ENCODE assay signal across 10 cellular contexts in the genomic region with DNA sequence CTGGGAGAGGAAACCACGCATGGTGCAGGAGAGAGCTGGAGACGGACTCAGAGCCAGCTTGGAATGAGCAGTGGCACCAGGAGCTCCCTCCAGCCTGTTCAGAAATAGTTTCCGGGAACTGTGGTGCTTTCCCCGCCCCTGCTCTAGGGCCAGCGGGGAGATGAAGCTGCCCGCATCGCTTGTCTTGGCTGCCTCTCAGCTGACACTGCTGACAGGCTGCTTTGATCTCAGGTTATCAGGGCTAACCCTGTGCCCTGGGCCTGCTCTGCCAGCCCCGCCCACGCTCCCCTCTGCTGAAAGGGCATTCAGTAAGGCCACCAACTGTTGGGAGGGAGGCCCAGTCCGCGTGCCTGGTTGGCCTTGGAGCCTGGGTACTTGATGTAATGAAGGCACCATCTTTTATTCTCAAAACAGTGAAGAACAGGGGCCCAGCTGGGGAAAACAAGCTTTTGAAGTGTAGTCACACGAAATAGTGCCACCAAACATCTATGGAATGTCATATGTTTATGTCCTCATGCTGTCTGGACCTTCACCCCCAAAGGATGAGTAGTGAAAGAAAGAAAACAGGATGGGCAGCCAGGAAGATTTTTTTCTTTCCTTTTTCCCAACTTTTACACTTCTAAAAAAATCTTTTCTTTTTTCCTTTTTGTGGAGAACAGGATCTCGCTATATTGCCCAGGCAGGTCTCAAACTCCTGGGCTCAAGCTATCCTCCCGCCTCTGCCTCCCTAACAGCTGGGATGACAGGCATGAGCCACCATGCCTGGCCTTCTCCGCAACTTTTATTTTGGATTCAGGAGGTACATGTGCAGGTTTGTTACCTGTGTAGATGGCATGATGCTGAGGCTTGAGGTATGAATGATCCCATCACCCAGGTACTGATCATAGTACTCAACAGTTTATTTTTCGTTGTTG.
A peak's percentile ranks its signal among the peaks of the same experiment; 100 is the strongest.
DNase-seq lines count a peak whose midpoint lies in the region; ATAC-seq, FAIRE-seq and TF ChIP-seq lines count a peak whose summit lies in the region.
"Had no signal": no experiment of that assay in that cellular context is flagged by ENCODE, and none has a peak within 500 bp of the region (broad histone marks: within the 10 kb centered on the region; RNA-seq: fewer than 3 reads in every experiment).

No MANE protein-coding gene starts in this region.

- intact Hi-C loops in kidney (cut with DNase I) = no loop called here

- H3K4me3 ChIP-seq in astrocyte (ENCODE audit: insufficient read depth, low read depth, low read length) (no peak overlapping the region), kidney (ENCODE audit: low read length in 2 of 2) (no peak overlapping the region), skeletal muscle tissue (ENCODE audit: low read length in 3 of 3) (peak overlapping the region in 1 of 3 donors; percentile 35)

- H3K9ac ChIP-seq in astrocyte (ENCODE audit: low read length) (no peak overlapping the region), kidney (ENCODE audit: low read length in 2 of 2) (no peak overlapping the region), skeletal muscle tissue (ENCODE audit: low read depth in 1 of 3, low read length in 3 of 3) (no peak overlapping the region)

- H3K4me1 Mint-ChIP-seq in astrocyte (ENCODE audit: low read depth, unreplicated experiment) = peaks cover 3% of the 10 kb centered on the region
- H3K4me1 Mint-ChIP-seq in activated CD8-positive, alpha-beta memory T cell treated with anti-CD3 and anti-CD28 coated beads, Interleukin-2, amount 10 ng/mL, durations not matched to agents 7 days and 5 days = no peaks in the 10 kb centered on the region
- H3K4me1 Mint-ChIP-seq: naive thymus-derived CD8-positive, alpha-beta T cell had no signal

- no peak for TF ChIP-seq POLR2A in H54 (IDR thresholded peaks at IDR 0.05; ENCODE audit: low read depth, low read length)

- no peaks in the 10 kb centered on the region for H3K79me2 ChIP-seq in astrocyte (ENCODE audit: insufficient read depth, low read length)

- peak overlapping the region; percentile 43 for H2AFZ ChIP-seq in astrocyte (ENCODE audit: low read depth, low read length)

- ATAC-seq in GM21381 (IDR thresholded peaks at IDR 0.05; ENCODE audit: unreplicated experiment) (no peak), HG02798 (IDR thresholded peaks at IDR 0.05; ENCODE audit: poor library complexity, unreplicated experiment) (no peak)
- ATAC-seq in activated CD8-positive, alpha-beta memory T cell treated with anti-CD3 and anti-CD28 coated beads, Interleukin-2, amount 10 ng/mL, durations not matched to agents 7 days and 5 days = no peak
- ATAC-seq: naive thymus-derived CD8-positive, alpha-beta T cell had no signal

- H4K20me1 ChIP-seq in astrocyte (ENCODE audit: insufficient read depth, low read length) = no peaks in the 10 kb centered on the region

- no peaks in the 10 kb centered on the region for H3K27me3 ChIP-seq in astrocyte (ENCODE audit: insufficient read depth, low read length)
- no peaks in the 10 kb centered on the region for H3K27me3 ChIP-seq in skeletal muscle tissue (ENCODE audit: control insufficient read depth in 3 of 3, insufficient read depth in 3 of 3, low read length in 3 of 3)

- TF ChIP-seq CTCF in astrocyte (IDR thresholded peaks at IDR 0.05; ENCODE audit: insufficient read depth, low read depth, low read length) (no peak), kidney (IDR thresholded peaks at IDR 0.05; ENCODE audit: borderline replicate concordance, extremely low read depth, insufficient read depth) (no peak), D721Med (IDR thresholded peaks at IDR 0.05; ENCODE audit: insufficient read depth, missing control alignments) (no peak)

- no peak overlapping the region for H3K4me2 ChIP-seq in astrocyte (ENCODE audit: low read length)

- H3K36me3 ChIP-seq in astrocyte (ENCODE audit: insufficient read depth, low read length) = no peaks in the 10 kb centered on the region
- no peaks in the 10 kb centered on the region for H3K36me3 ChIP-seq in kidney (ENCODE audit: control insufficient read depth in 1 of 2, insufficient read depth in 2 of 2, low read length in 2 of 2)
- H3K36me3 ChIP-seq in skeletal muscle tissue (ENCODE audit: control insufficient read depth in 3 of 3, insufficient read depth in 3 of 3, low read length in 3 of 3) = no peaks in the 10 kb centered on the region
- H3K36me3 ChIP-seq: WERI-Rb-1 had no signal

- no peak overlapping the region for H3K27ac ChIP-seq in astrocyte (ENCODE audit: low read depth, low read length)
- H3K27ac ChIP-seq in kidney (ENCODE audit: low read depth in 2 of 2, low read length in 2 of 2) = no peak overlapping the region
- H3K27ac ChIP-seq in skeletal muscle tissue (ENCODE audit: low read depth, low read length) = peak overlapping the region; percentile 11
- H3K27ac ChIP-seq: WERI-Rb-1 had no signal

- FAIRE-seq in H54 (lab: Jason Lieb, UNC) = no peak
- no peak for FAIRE-seq in astrocyte (lab: Jason Lieb, UNC)
- FAIRE-seq in kidney (lab: Jason Lieb, UNC) = no peak
- FAIRE-seq in D721Med (lab: Jason Lieb, UNC) = no peak

- peaks cover 4% of the 10 kb centered on the region for H3K4me1 ChIP-seq in astrocyte (ENCODE audit: insufficient read depth, low read length)
- H3K4me1 ChIP-seq in kidney (ENCODE audit: control insufficient read depth in 1 of 2, insufficient read depth in 1 of 2, low read depth in 1 of 2, low read length in 2 of 2) = no peaks in the 10 kb centered on the region
- peaks cover 0 to 6% (median 5%) of the 10 kb centered on the region in 3 donors for H3K4me1 ChIP-seq in skeletal muscle tissue (ENCODE audit: control insufficient read depth in 3 of 3, insufficient read depth in 3 of 3, low read length in 3 of 3)

- H3K27me3 Mint-ChIP-seq in astrocyte (ENCODE audit: low read depth, unreplicated experiment) = peaks cover 8% of the 10 kb centered on the region
- no peaks in the 10 kb centered on the region for H3K27me3 Mint-ChIP-seq in activated CD8-positive, alpha-beta memory T cell treated with anti-CD3 and anti-CD28 coated beads, Interleukin-2, amount 10 ng/mL, durations not matched to agents 7 days and 5 days

- H3K36me3 Mint-ChIP-seq in astrocyte (ENCODE audit: low read depth, unreplicated experiment) = no peaks in the 10 kb centered on the region
- H3K36me3 Mint-ChIP-seq in activated CD8-positive, alpha-beta memory T cell treated with anti-CD3 and anti-CD28 coated beads, Interleukin-2, amount 10 ng/mL, durations not matched to agents 7 days and 5 days = no peaks in the 10 kb centered on the region
- H3K36me3 Mint-ChIP-seq: naive thymus-derived CD8-positive, alpha-beta T cell had no signal

- H3K4me3 Mint-ChIP-seq in astrocyte (ENCODE audit: unreplicated experiment) = no peak overlapping the region
- H3K4me3 Mint-ChIP-seq in activated CD8-positive, alpha-beta memory T cell treated with anti-CD3 and anti-CD28 coated beads, Interleukin-2, amount 10 ng/mL, durations not matched to agents 7 days and 5 days = no peak overlapping the region
- H3K4me3 Mint-ChIP-seq: naive thymus-derived CD8-positive, alpha-beta T cell had no signal

- CTCF ChIA-PET in activated CD8-positive, alpha-beta memory T cell treated with anti-CD3 and anti-CD28 coated beads, Interleukin-2, amount 10 ng/mL, durations not matched to agents 7 days and 5 days (lab: Charles Lee) = no interaction called here

- H3K27ac Mint-ChIP-seq in astrocyte (ENCODE audit: unreplicated experiment) = no peak overlapping the region
- H3K27ac Mint-ChIP-seq in activated CD8-positive, alpha-beta memory T cell treated with anti-CD3 and anti-CD28 coated beads, Interleukin-2, amount 10 ng/mL, durations not matched to agents 7 days and 5 days = no peak overlapping the region
- H3K27ac Mint-ChIP-seq: naive thymus-derived CD8-positive, alpha-beta T cell had no signal

- peak; percentile 42 for DNase-seq in H54 (ENCODE audit: insufficient read length, low spot score)
- DNase-seq in astrocyte (ENCODE audit: low read depth) = no peak
- DNase-seq in kidney = peak; percentile 86
- no peak for DNase-seq in D721Med (ENCODE audit: insufficient read length, low spot score)
- DNase-seq in activated CD8-positive, alpha-beta memory T cell treated with anti-CD3 and anti-CD28 coated beads, Interleukin-2, amount 10 ng/mL, durations not matched to agents 7 days and 5 days = no peak
- DNase-seq: naive thymus-derived CD8-positive, alpha-beta T cell; WERI-Rb-1 had no signal

- H3K9me3 ChIP-seq in astrocyte (ENCODE audit: insufficient read depth, low read depth, low read length) (no peaks in the 10 kb centered on the region), kidney (ENCODE audit: control insufficient read depth in 1 of 2, low read length in 2 of 2) (no peaks in the 10 kb centered on the region), skeletal muscle tissue (ENCODE audit: control insufficient read depth in 3 of 3, low read length in 3 of 3) (no peaks in the 10 kb centered on the region)

- no peaks in the 10 kb centered on the region for H3K9me3 Mint-ChIP-seq in astrocyte (ENCODE audit: unreplicated experiment)
- H3K9me3 Mint-ChIP-seq in activated CD8-positive, alpha-beta memory T cell treated with anti-CD3 and anti-CD28 coated beads, Interleukin-2, amount 10 ng/mL, durations not matched to agents 7 days and 5 days (ENCODE audit: low read depth) = peaks cover 5% of the 10 kb centered on the region

Comparison
In these comparisons a context has a peak if more than half of its experiments do, and no peak if none do; other contexts are left out.
1. DNase-seq: peak in H54 (single experiment) and kidney (single experiment); none in astrocyte (single experiment), D721Med (single experiment) and activated CD8-positive, alpha-beta memory T cell treated with anti-CD3 and anti-CD28 coated beads, Interleukin-2, amount 10 ng/mL, durations not matched to agents 7 days and 5 days (single experiment).